8 cellular contexts compared by ENCODE assay signal in the genomic region with DNA sequence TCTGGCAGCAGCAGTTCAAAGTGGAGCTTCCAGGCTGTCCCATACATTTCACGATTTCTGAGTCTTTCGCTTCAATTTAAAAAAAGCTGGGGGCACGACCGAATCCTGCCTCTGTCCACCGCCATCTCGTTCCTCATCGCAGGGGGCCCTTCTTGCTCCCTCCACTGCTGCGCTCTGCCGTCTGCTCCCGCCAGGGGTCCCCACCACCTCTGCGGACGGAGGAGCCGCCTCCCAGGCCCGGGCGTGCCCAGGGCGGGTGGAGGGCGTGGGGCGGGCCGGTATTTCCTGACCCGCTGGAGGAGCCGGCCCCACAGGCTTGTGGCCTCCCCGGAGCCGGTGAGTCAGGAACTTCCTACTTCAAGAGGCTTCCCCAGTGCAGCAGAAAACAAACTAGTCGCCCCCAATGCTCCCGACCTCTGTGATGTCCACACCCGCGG. TPM values are rescaled to one million over a fixed set of nuclear protein-coding genes. Genes with fewer than 3 reads are reported as not detected.
DNase-seq lines count a peak whose midpoint lies in the region; ATAC-seq, FAIRE-seq and TF ChIP-seq lines count a peak whose summit lies in the region.

No MANE protein-coding gene starts in this region.

- H3K27me3 Mint-ChIP-seq in activated T-cell treated with anti-CD3 and anti-CD28 coated beads, Interleukin-2, amount 50 U/mL, for 4 hours (ENCODE audit: low read depth) = no peaks in the 10 kb centered on the region

- peaks cover 7% of the 10 kb centered on the region; the same call in 1 of the 2 replicates for H3K36me3 ChIP-seq in ACC112 (ENCODE audit: insufficient read depth, low read length)
- peaks cover 8 to 27% (median 27%) of the 10 kb centered on the region in 4 donors for H3K36me3 ChIP-seq in esophagus muscularis mucosa

- peaks cover 66% of the 10 kb centered on the region for H3K4me1 Mint-ChIP-seq in activated T-cell treated with anti-CD3 and anti-CD28 coated beads, Interleukin-2, amount 50 U/mL, for 4 hours (ENCODE audit: low read depth)

- H2AFZ ChIP-seq in ACC112 (ENCODE audit: low read length, unreplicated experiment) = peak overlapping the region; percentile 30

- ATAC-seq in activated T-cell treated with anti-CD3 and anti-CD28 coated beads, Interleukin-2, amount 50 U/mL, for 4 hours = peak; percentile 36

- H3K79me2 ChIP-seq in ACC112 (ENCODE audit: control insufficient read depth, insufficient read depth, low read length, unreplicated experiment) = no peaks in the 10 kb centered on the region

- FAIRE-seq in GM18507 (lab: Jason Lieb, UNC) = peak; percentile 75

- intact Hi-C loops in esophagus muscularis mucosa (cut with DNase I) = loop anchor here (2.0 to 5.0 kb wide), 2 partner anchors 159 to 352 kb away; no protein-coding TSS in a partner anchor

- no peaks in the 10 kb centered on the region for H3K9me3 Mint-ChIP-seq in activated T-cell treated with anti-CD3 and anti-CD28 coated beads, Interleukin-2, amount 50 U/mL, for 4 hours

- TF ChIP-seq EP300 in esophagus muscularis mucosa (IDR thresholded peaks at IDR 0.05) = no peak

- 1% methylated on average over 14 of the region's 27 CpGs for WGBS in esophagus muscularis mucosa

- H3K4me3 Mint-ChIP-seq in activated T-cell treated with anti-CD3 and anti-CD28 coated beads, Interleukin-2, amount 50 U/mL, for 4 hours = peak overlapping the region; percentile 81

- TF ChIP-seq POLR2A in esophagus muscularis mucosa (IDR thresholded peaks at IDR 0.05; ENCODE audit: low read depth) = no peak

- peak; percentile 93 to 99 (median 98) for TF ChIP-seq CTCF in esophagus muscularis mucosa (IDR thresholded peaks at IDR 0.05)

- no peaks in the 10 kb centered on the region for H3K9me3 ChIP-seq in esophagus muscularis mucosa

- H3K4me1 ChIP-seq in ACC112 (ENCODE audit: control insufficient read depth, insufficient read depth, low read length, unreplicated experiment) (peaks cover 26% of the 10 kb centered on the region), esophagus muscularis mucosa (peaks cover 30 to 84% (median 80%) of the 10 kb centered on the region in 4 donors)

- H3K27me3 ChIP-seq in ACC112 (ENCODE audit: insufficient read depth, low read length) = no peaks in the 10 kb centered on the region
- H3K27me3 ChIP-seq in esophagus muscularis mucosa = no peaks in the 10 kb centered on the region

- DNase-seq in GM18507 (ENCODE audit: extremely low spot score, insufficient read length, low read depth) = no peak
- DNase-seq in HS-5 (ENCODE audit: low read depth) = peak; percentile 67
- DNase-seq in activated T-cell treated with anti-CD3 and anti-CD28 coated beads, Interleukin-2, amount 50 U/mL, for 4 hours = peak; percentile 91
- peak; percentile 97 for DNase-seq in esophagus muscularis mucosa (ENCODE audit: extremely low spot score)
- peak; percentile 87 for DNase-seq in myocyte (ENCODE audit: low read depth)
- peak; percentile 85 to 87 for DNase-seq in stimulated activated CD8-positive, alpha-beta memory T cell treated with anti-CD3 and anti-CD28 coated beads, Interleukin-7, amount 100 ng/mL, for 1 hour (ENCODE audit: low read depth in 2 of 2)

- H3K36me3 Mint-ChIP-seq in activated T-cell treated with anti-CD3 and anti-CD28 coated beads, Interleukin-2, amount 50 U/mL, for 4 hours (ENCODE audit: insufficient read depth) = peaks cover 11% of the 10 kb centered on the region

- peak overlapping the region; percentile 18; the same call in 1 of the 2 replicates for H3K27ac ChIP-seq in ACC112 (ENCODE audit: low read depth, low read length)
- H3K27ac ChIP-seq in esophagus muscularis mucosa (replicated peaks in 1 of 4) = peak overlapping the region; percentile 86 to 88 (median 86)

- H3K4me3 ChIP-seq in ACC112 (ENCODE audit: low read depth, low read length) (peak overlapping the region; percentile 57), esophagus muscularis mucosa (peak overlapping the region; percentile 33 to 54 (median 41))

TF ChIP-seq in PFSK-1, 5 proteins besides CTCF, POLR2A, EP300 and RAD21:
- TF ChIP-seq POLR2AphosphoS5 (IDR thresholded peaks at IDR 0.05; ENCODE audit: low read depth, low read length) (peak; percentile 48; the same call in 1 of the 2 replicates), FOXP2 (optimal IDR thresholded peaks at IDR 0.05; ENCODE audit: borderline replicate concordance, extremely low read depth, extremely low read length, insufficient read depth) (no peak), SIN3A (IDR thresholded peaks at IDR 0.05; ENCODE audit: borderline replicate concordance, insufficient read depth, low read length) (peak; percentile 52; the same call in 1 of the 2 replicates)

RNA-seq across cellular contexts. Expression of gene USP20, which starts 50.4 kb away (rescaled TPM):
- 24.4 TPM for polyA plus RNA-seq in PFSK-1 (2012; ENCODE audit: insufficient read length, low read depth)
- 10 to 100 TPM; 39.1 to 48.4 (median 47.0) TPM for total RNA-seq in activated T-cell treated with anti-CD3 and anti-CD28 coated beads, Interleukin-2, amount 50 U/mL, for 4 hours
- total RNA-seq in esophagus muscularis mucosa (10 to 100 TPM; 31.1 to 45.3 (median 38.7) TPM), myocyte (11.8 and 15.7 TPM in 2 replicates)
- 16.8 TPM for polyA plus RNA-seq in myocyte (2012)

RNA-seq across cellular contexts. Expression of gene C9orf78, which starts 50.6 kb away (rescaled TPM):
- 39.4 TPM for polyA plus RNA-seq in PFSK-1 (2012; ENCODE audit: insufficient read length, low read depth)
- total RNA-seq in activated T-cell treated with anti-CD3 and anti-CD28 coated beads, Interleukin-2, amount 50 U/mL, for 4 hours = 10 to 100 TPM; 74.8 to 92.6 (median 76.2) TPM
- total RNA-seq in esophagus muscularis mucosa (100 to 1,000 TPM in 1 of 4 donors, 10 to 100 TPM in 3; 47.3 to 139 (median 62.6) TPM), myocyte (48.0 and 76.9 TPM in 2 replicates)
- polyA plus RNA-seq in myocyte (2012) = 57.7 TPM
